In the genomic region with DNA sequence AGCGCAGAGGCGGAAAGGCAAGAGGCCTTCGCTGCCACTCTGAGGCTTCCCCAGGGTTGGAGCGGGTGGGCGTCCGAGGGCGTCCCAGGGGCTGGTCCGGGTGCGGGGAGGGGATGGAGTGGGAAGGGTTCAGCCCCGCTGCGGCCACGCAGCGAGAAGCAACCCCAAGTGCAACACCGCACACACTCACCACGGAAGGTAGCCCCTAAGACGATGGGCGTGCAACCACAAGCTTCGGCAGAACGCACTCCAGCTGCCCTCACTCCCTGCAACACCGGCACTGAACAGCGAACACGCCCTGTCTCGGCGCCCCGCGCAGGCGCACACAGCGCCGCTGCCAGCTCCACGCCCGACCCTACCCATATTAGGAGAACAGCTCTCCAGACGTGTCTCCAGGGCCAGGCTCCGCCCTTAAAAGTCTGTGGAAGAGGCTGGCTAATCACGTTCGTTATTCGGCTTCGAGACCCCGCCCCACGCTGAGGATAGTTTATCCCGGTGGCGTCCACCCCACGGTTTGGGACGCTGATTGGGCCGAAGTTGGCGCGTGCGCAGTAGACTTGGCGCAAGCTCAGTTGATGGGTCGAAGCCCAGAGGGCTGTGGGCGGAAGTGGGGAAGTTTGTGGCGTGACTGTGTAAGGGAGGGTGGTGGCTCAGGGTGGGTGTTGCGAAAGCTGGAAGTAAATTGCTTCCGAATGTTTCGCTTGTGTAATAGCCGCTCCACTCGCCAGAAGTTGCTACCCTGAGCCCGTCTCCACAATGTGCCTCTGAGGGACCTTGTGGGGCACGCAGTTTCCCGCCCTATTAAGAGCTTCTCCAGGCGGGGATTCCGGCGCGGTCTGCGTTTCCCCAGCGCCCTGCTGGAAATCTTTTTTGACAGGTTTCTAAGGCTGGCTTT, we compare ENCODE assay signal across 8 cellular contexts. TPM values are rescaled to one million over a fixed set of nuclear protein-coding genes. Genes with fewer than 3 reads are reported as not detected.
A peak's percentile ranks its signal among the peaks of the same experiment; 100 is the strongest.
DNase-seq lines count a peak whose midpoint lies in the region; ATAC-seq and TF ChIP-seq lines count a peak whose summit lies in the region.

RSU1 (minus strand) TSS at position 300 of the 895 bp plus-strand sequence. CDS start 343 bp downstream, outside the sequence.

- H3K4me1 Mint-ChIP-seq in activated naive CD8-positive, alpha-beta T cell treated with anti-CD3 and anti-CD28 coated beads, Interleukin-2, amount 50 U/mL, for 24 hours: peaks cover 34% of the 10 kb centered on the region

- 0 to 1% (median 0%) methylated on average over 56 to 65 of the region's 65 CpGs for WGBS in ovary, 3 donors
- WGBS in thyroid gland, 2 donors: 0 to 1% methylated on average over 28 to 44 of the region's 65 CpGs

- H3K27ac ChIP-seq in ovary (peak within 1 kb of the TSS; percentile 4 to 84), thyroid gland (peak within 1 kb of the TSS; percentile 69 to 93 (median 91))

- peak within 1 kb of the TSS; percentile 98 for H3K27ac Mint-ChIP-seq in activated naive CD8-positive, alpha-beta T cell treated with anti-CD3 and anti-CD28 coated beads, Interleukin-2, amount 50 U/mL, for 24 hours

- H3K36me3 Mint-ChIP-seq in activated naive CD8-positive, alpha-beta T cell treated with anti-CD3 and anti-CD28 coated beads, Interleukin-2, amount 50 U/mL, for 24 hours (ENCODE audit: low read depth): peaks cover 17% of the 10 kb centered on the region

- peak; percentile 99 for DNase-seq in GM12865 (ENCODE audit: low read depth)
- DNase-seq in NCI-H1417 treated with DMSO at 0.1 percent for 48 hours (lab: John Stamatoyannopoulos, UW): peak; percentile 85
- peak; percentile 99 for DNase-seq in SW480 (ENCODE audit: low spot score)
- peak; percentile 99 for DNase-seq in activated naive CD8-positive, alpha-beta T cell treated with anti-CD3 and anti-CD28 coated beads, Interleukin-2, amount 50 U/mL, for 24 hours
- peak; percentile 100 for DNase-seq in Right ventricle myocardium inferior (ENCODE audit: missing footprints)
- peak; percentile 100 for DNase-seq in ovary
- DNase-seq in thyroid gland: peak; percentile 100

- H3K27me3 ChIP-seq in ovary: no peaks in the 10 kb centered on the region
- H3K27me3 ChIP-seq in thyroid gland: no peaks in the 10 kb centered on the region

- H3K4me3 Mint-ChIP-seq in activated naive CD8-positive, alpha-beta T cell treated with anti-CD3 and anti-CD28 coated beads, Interleukin-2, amount 50 U/mL, for 24 hours: peak within 1 kb of the TSS; percentile 92

- TF ChIP-seq EP300 in ovary (IDR thresholded peaks at IDR 0.05): peak; percentile 72

- intact Hi-C loops in Right ventricle myocardium inferior (cut with DNase I): loop anchor here (10.0 kb wide), 1 partner anchor 383 kb away; the partner anchor contains the start of gene PTER
- intact Hi-C loops in ovary (cut with DNase I): no loop called here
- intact Hi-C loops in thyroid gland (cut with DNase I): no loop called here

- H3K9me3 ChIP-seq in ovary: no peaks in the 10 kb centered on the region
- no peaks in the 10 kb centered on the region for H3K9me3 ChIP-seq in thyroid gland

- TF ChIP-seq CTCF in GM12865 (IDR thresholded peaks at IDR 0.05; ENCODE audit: insufficient read depth, low read depth, low read length, missing control alignments) (no peak), ovary (IDR thresholded peaks at IDR 0.05) (no peak), thyroid gland (IDR thresholded peaks at IDR 0.05) (no peak)

- H3K4me1 ChIP-seq in ovary (ENCODE audit: insufficient read depth) (peaks cover 5% of the 10 kb centered on the region), thyroid gland (peaks cover 6 to 18% of the 10 kb centered on the region in 2 donors)

- ATAC-seq in HG02763 (IDR thresholded peaks at IDR 0.05; ENCODE audit: unreplicated experiment): peak; percentile 99
- ATAC-seq in activated naive CD8-positive, alpha-beta T cell treated with anti-CD3 and anti-CD28 coated beads, Interleukin-2, amount 50 U/mL, for 24 hours: peak; percentile 98
- ATAC-seq in Right ventricle myocardium inferior: peak; percentile 99

- H3K4me3 ChIP-seq in GM12865 (ENCODE audit: low read depth, low read length): peak within 1 kb of the TSS; percentile 97
- peak within 1 kb of the TSS; percentile 91 for H3K4me3 ChIP-seq in ovary
- H3K4me3 ChIP-seq in thyroid gland (replicated peaks in 1 of 3): peak within 1 kb of the TSS; percentile 44 to 72 (median 62)

- H3K27me3 Mint-ChIP-seq in activated naive CD8-positive, alpha-beta T cell treated with anti-CD3 and anti-CD28 coated beads, Interleukin-2, amount 50 U/mL, for 24 hours: peaks cover 4% of the 10 kb centered on the region

- H3K9me3 Mint-ChIP-seq in activated naive CD8-positive, alpha-beta T cell treated with anti-CD3 and anti-CD28 coated beads, Interleukin-2, amount 50 U/mL, for 24 hours: peaks cover 13% of the 10 kb centered on the region

- TF ChIP-seq POLR2A in ovary (IDR thresholded peaks at IDR 0.05) (peak; percentile 89), thyroid gland (IDR thresholded peaks at IDR 0.05) (peak in 1 of 2 donors; percentile 88)

- H3K36me3 ChIP-seq in ovary (no peaks in the 10 kb centered on the region), thyroid gland (no peaks in the 10 kb centered on the region)

RNA-seq across cellular contexts. Expression of gene RSU1, which starts in this region (rescaled TPM):
- 56.1 TPM for total RNA-seq in Right ventricle myocardium inferior
- 100 to 1,000 TPM in 1 of 7 donors, 10 to 100 TPM in 6; 30.1 to 103 (median 70.3) TPM for total RNA-seq in ovary
- polyA plus RNA-seq in ovary: 100 to 1,000 TPM in 1 of 2 donors, 10 to 100 TPM in 1; 47.0 to 184 TPM
- 10 to 100 TPM; 43.5 to 63.0 (median 50.7) TPM for total RNA-seq in thyroid gland

Comparison
In these comparisons a context has a peak if more than half of its experiments do, and no peak if none do; other contexts are left out.
1. Peak in every context shown above with its lines: DNase-seq, ATAC-seq, H3K4me3 ChIP-seq and H3K27ac ChIP-seq.